ENCODE assay signal across 13 cellular contexts in genomic region chr13:24503376-24503690, GRCh38. TPM values are rescaled to one million over a fixed set of nuclear protein-coding genes. Genes with fewer than 3 reads are reported as not detected.
DNase-seq lines count a peak whose midpoint lies in the region; ATAC-seq and TF ChIP-seq lines count a peak whose summit lies in the region.
"Had no signal": no experiment of that assay in that cellular context is flagged by ENCODE, and none has a peak within 500 bp of the region (broad histone marks: within the 10 kb centered on the region; RNA-seq: fewer than 3 reads in every experiment).

No MANE protein-coding gene starts in this region.

- TF ChIP-seq CTCF in GM23338 (conservative IDR thresholded peaks at IDR 0.05; ENCODE audit: low read depth in 2 of 2) = no peak

- no peaks in the 10 kb centered on the region for H3F3A ChIP-seq in GM23338 (replicated peaks; ENCODE audit: low read depth)

- peak overlapping the region; percentile 73; the same call in 1 of the 2 replicates for H3K27ac Mint-ChIP-seq in GM23338
- peak overlapping the region; percentile 29 to 33 for H3K27ac Mint-ChIP-seq in natural killer cell treated with Interleukin-12 subunit alpha and Interleukin-12 subunit beta and Interleukin-15 and Interleukin-18, amount 100 ng/mL, for 72 hours
- H3K27ac Mint-ChIP-seq in activated CD4-positive, alpha-beta T cell treated with anti-CD3 and anti-CD28 coated beads, Interleukin-2, amount 10 ng/mL, durations not matched to agents 7 days and 5 days = no peak overlapping the region

- H3K9me2 ChIP-seq in GM23338 (ENCODE audit: insufficient read depth) = no peaks in the 10 kb centered on the region

- H3K4me1 ChIP-seq in GM23338 (ENCODE audit: insufficient read depth) = no peaks in the 10 kb centered on the region
- H3K4me1 ChIP-seq: BLaER1, SJCRH30 had no signal

- no peak overlapping the region for H3K27ac ChIP-seq in GM23338 (ENCODE audit: low read depth)
- H3K27ac ChIP-seq: ascending aorta, BLaER1, SJCRH30 had no signal

- H3K4me3 Mint-ChIP-seq in GM23338 = no peak overlapping the region
- H3K4me3 Mint-ChIP-seq in natural killer cell treated with Interleukin-12 subunit alpha and Interleukin-12 subunit beta and Interleukin-15 and Interleukin-18, amount 100 ng/mL, for 72 hours = peak overlapping the region; percentile 1
- H3K4me3 Mint-ChIP-seq in activated CD4-positive, alpha-beta T cell treated with anti-CD3 and anti-CD28 coated beads, Interleukin-2, amount 10 ng/mL, durations not matched to agents 7 days and 5 days = no peak overlapping the region

- no peaks in the 10 kb centered on the region for H3K36me3 ChIP-seq in GM23338 (ENCODE audit: insufficient read depth)

- intact Hi-C loops in Right ventricle myocardium superior (cut with DNase I) = no loop called here

- DNase-seq in GM23338 (ENCODE audit: low spot score) (no peak), SW480 (ENCODE audit: low spot score) (peak; percentile 9), Right ventricle myocardium superior (no peak), GF-D8 (lab: John Stamatoyannopoulos, UW) (no peak)
- no peak for DNase-seq in natural killer cell treated with Interleukin-12 subunit alpha and Interleukin-12 subunit beta and Interleukin-15 and Interleukin-18, amount 100 ng/mL, for 72 hours (ENCODE audit: low spot score)
- no peak for DNase-seq in activated CD4-positive, alpha-beta T cell treated with anti-CD3 and anti-CD28 coated beads, Interleukin-2, amount 10 ng/mL, durations not matched to agents 7 days and 5 days
- DNase-seq: activated T-cell treated with anti-CD3 and anti-CD28 coated beads, Interleukin-2, amount 50 U/mL, for 1 hour; effector CD8-positive, alpha-beta T cell had no signal

- H2AFZ ChIP-seq in GM23338 = no peak overlapping the region

- no peaks in the 10 kb centered on the region for H3K27me3 Mint-ChIP-seq in GM23338 (ENCODE audit: insufficient read depth, low read depth, poor library complexity)
- H3K27me3 Mint-ChIP-seq in natural killer cell treated with Interleukin-12 subunit alpha and Interleukin-12 subunit beta and Interleukin-15 and Interleukin-18, amount 100 ng/mL, for 72 hours = no peaks in the 10 kb centered on the region
- no peaks in the 10 kb centered on the region for H3K27me3 Mint-ChIP-seq in activated CD4-positive, alpha-beta T cell treated with anti-CD3 and anti-CD28 coated beads, Interleukin-2, amount 10 ng/mL, durations not matched to agents 7 days and 5 days

- H3K27me3 ChIP-seq in GM23338 (ENCODE audit: insufficient read depth) = no peaks in the 10 kb centered on the region
- H3K27me3 ChIP-seq: ascending aorta, BLaER1, SJCRH30 had no signal

- H3K4me3 ChIP-seq in GM23338 = no peak overlapping the region
- H3K4me3 ChIP-seq: ascending aorta, BLaER1, SJCRH30 had no signal

- peaks cover 19% of the 10 kb centered on the region for H3K79me2 ChIP-seq in GM23338 (replicated peaks; ENCODE audit: insufficient read depth)

- no peak overlapping the region for H3K4me2 ChIP-seq in GM23338
- H3K4me2 ChIP-seq: BLaER1 had no signal

- H4K20me1 ChIP-seq in GM23338 (replicated peaks; ENCODE audit: insufficient read depth) = 0 out of 2 replicates have a peak, but pooled peaks cover 5% of the 10 kb centered on the region

- peaks cover 10% of the 10 kb centered on the region for H3K9me3 Mint-ChIP-seq in GM23338
- no peaks in the 10 kb centered on the region for H3K9me3 Mint-ChIP-seq in natural killer cell treated with Interleukin-12 subunit alpha and Interleukin-12 subunit beta and Interleukin-15 and Interleukin-18, amount 100 ng/mL, for 72 hours
- H3K9me3 Mint-ChIP-seq in activated CD4-positive, alpha-beta T cell treated with anti-CD3 and anti-CD28 coated beads, Interleukin-2, amount 10 ng/mL, durations not matched to agents 7 days and 5 days = peaks cover 3% of the 10 kb centered on the region

- CTCF ChIA-PET in activated CD4-positive, alpha-beta T cell treated with anti-CD3 and anti-CD28 coated beads, Interleukin-2, amount 10 ng/mL, durations not matched to agents 7 days and 5 days (lab: Charles Lee) = no interaction called here

- H3K36me3 Mint-ChIP-seq in GM23338 (ENCODE audit: low read depth) = peaks cover 24% of the 10 kb centered on the region
- peaks cover 14% of the 10 kb centered on the region for H3K36me3 Mint-ChIP-seq in natural killer cell treated with Interleukin-12 subunit alpha and Interleukin-12 subunit beta and Interleukin-15 and Interleukin-18, amount 100 ng/mL, for 72 hours
- peaks cover 39% of the 10 kb centered on the region for H3K36me3 Mint-ChIP-seq in activated CD4-positive, alpha-beta T cell treated with anti-CD3 and anti-CD28 coated beads, Interleukin-2, amount 10 ng/mL, durations not matched to agents 7 days and 5 days (ENCODE audit: low read depth)

- peak; percentile 24; the same call in 2 of the 3 replicates for ATAC-seq in GM23338
- ATAC-seq in Right ventricle myocardium superior (ENCODE audit: poor library complexity) = peak; percentile 54
- ATAC-seq in natural killer cell treated with Interleukin-12 subunit alpha and Interleukin-12 subunit beta and Interleukin-15 and Interleukin-18, amount 100 ng/mL, for 72 hours = no peak
- no peak for ATAC-seq in GM18858 (IDR thresholded peaks at IDR 0.05; ENCODE audit: unreplicated experiment)
- no peak for ATAC-seq in GM19455 (IDR thresholded peaks at IDR 0.05; ENCODE audit: unreplicated experiment)

- peaks cover 4% of the 10 kb centered on the region for H3K4me1 Mint-ChIP-seq in GM23338
- H3K4me1 Mint-ChIP-seq in natural killer cell treated with Interleukin-12 subunit alpha and Interleukin-12 subunit beta and Interleukin-15 and Interleukin-18, amount 100 ng/mL, for 72 hours (ENCODE audit: low read depth in 2 of 2) = peaks cover 39% of the 10 kb centered on the region in 2 donors
- peaks cover 10% of the 10 kb centered on the region for H3K4me1 Mint-ChIP-seq in activated CD4-positive, alpha-beta T cell treated with anti-CD3 and anti-CD28 coated beads, Interleukin-2, amount 10 ng/mL, durations not matched to agents 7 days and 5 days

- POLR2A ChIA-PET in activated CD4-positive, alpha-beta T cell treated with anti-CD3 and anti-CD28 coated beads, Interleukin-2, amount 10 ng/mL, durations not matched to agents 7 days and 5 days (lab: Charles Lee) = no interaction called here

TF ChIP-seq in GM23338, 12 proteins besides CTCF, POLR2A, EP300 and RAD21:
- no peak for TF ChIP-seq JUNB (IDR thresholded peaks at IDR 0.05; ENCODE audit: unreplicated experiment)
- TF ChIP-seq EZH2 (IDR thresholded peaks at IDR 0.05; ENCODE audit: low read depth, unreplicated experiment) = no peak
- no peak for TF ChIP-seq CREB1 (CRISPR knock-in tag; IDR thresholded peaks at IDR 0.05; ENCODE audit: low read depth)

RNA-seq across cellular contexts. Expression of gene PARP4, which starts 9.2 kb away (rescaled TPM):
- 24.1 and 32.9 TPM in 2 replicates for total RNA-seq in GM23338 (2014; rRNA removed; shearing (Covaris generic))
- 10.3 and 12.9 TPM in 2 replicates for polyA plus RNA-seq in GM23338 (2016; fragmentation: Nextera tagmentation; extraction: Ambion mirVana)
- total RNA-seq in Right ventricle myocardium superior = 24.7 TPM
- total RNA-seq in natural killer cell treated with Interleukin-12 subunit alpha and Interleukin-12 subunit beta and Interleukin-15 and Interleukin-18, amount 100 ng/mL, for 72 hours = 10 to 100 TPM; 55.8 to 71.8 TPM
- 10 to 100 TPM; 67.8 to 76.4 TPM for total RNA-seq in activated CD4-positive, alpha-beta T cell treated with anti-CD3 and anti-CD28 coated beads, Interleukin-2, amount 10 ng/mL, durations not matched to agents 7 days and 5 days

Comparison
In these comparisons a context has a peak if more than half of its experiments do, and no peak if none do; other contexts are left out.
1. ATAC-seq: peak in GM23338 (single experiment) and Right ventricle myocardium superior (single experiment); none in natural killer cell treated with Interleukin-12 subunit alpha and Interleukin-12 subunit beta and Interleukin-15 and Interleukin-18, amount 100 ng/mL, for 72 hours (0 of 2), GM18858 (single experiment) and GM19455 (single experiment).